Comparison of ENCODE assay signal across 9 cellular contexts in genomic region chr11:64971421-64972233, GRCh38.
DNase-seq lines count a peak whose midpoint lies in the region; ATAC-seq lines count a peak whose summit lies in the region.
"Had no signal": no experiment of that assay in that cellular context is flagged by ENCODE, and none has a peak within 500 bp of the region (broad histone marks: within the 10 kb centered on the region; RNA-seq: fewer than 3 reads in every experiment).

Gene MAJIN, minus strand, starts transcription at chr11:64972108. Its CDS starts 12,703 bp downstream, at chr11:64959405.

- DNase-seq in HPDE6-E6E7 (ENCODE audit: extremely low spot score), result peak; percentile 57
- peak; percentile 85 for DNase-seq in activated T-cell treated with anti-CD3 and anti-CD28 coated beads for 24 hours (ENCODE audit: low read depth)
- DNase-seq in epithelial cell of prostate (ENCODE audit: low read depth, low spot score), result no peak
- DNase-seq in stimulated activated CD8-positive, alpha-beta memory T cell treated with anti-CD3 and anti-CD28 coated beads, Interleukin-4, amount 100 ng/mL, for 1 hour (ENCODE audit: low read depth in 2 of 2, low spot score in 1 of 2), result peak; percentile 50 to 82
- no peak for DNase-seq in DMS 273 treated with DMSO at 0.1 percent for 48 hours (lab: John Stamatoyannopoulos, UW)
- no peak for DNase-seq in NCI-H69 (lab: John Stamatoyannopoulos, UW)

- H3K9me3 ChIP-seq in muscle layer of duodenum (ENCODE audit: control insufficient read depth in 1 of 2, low read length in 2 of 2), result no peaks in the 10 kb centered on the region

- peaks cover 0 to 10% of the 10 kb centered on the region in 2 donors for H3K4me1 ChIP-seq in muscle layer of duodenum (ENCODE audit: control insufficient read depth in 1 of 2, insufficient read depth in 2 of 2, low read length in 2 of 2)

- no peaks in the 10 kb centered on the region for H3K27me3 ChIP-seq in muscle layer of duodenum (ENCODE audit: low read depth, low read length)

- ATAC-seq in GM19467 (IDR thresholded peaks at IDR 0.05; ENCODE audit: unreplicated experiment), result no peak

- peak within 1 kb of the TSS; percentile 98 for H3K27ac ChIP-seq in epithelial cell of prostate
- no peak within 1 kb of the TSS for H3K27ac ChIP-seq in muscle layer of duodenum (ENCODE audit: low read length)
- H3K27ac ChIP-seq: SJSA1 had no signal

- H3K36me3 ChIP-seq in muscle layer of duodenum (ENCODE audit: control insufficient read depth in 1 of 2, insufficient read depth in 2 of 2, low read length in 2 of 2), result no peaks in the 10 kb centered on the region
- H3K36me3 ChIP-seq: SJSA1 had no signal

- peak within 1 kb of the TSS; percentile 43 to 57 for H3K4me3 ChIP-seq in muscle layer of duodenum (ENCODE audit: low read depth in 1 of 2, low read length in 2 of 2)
- H3K4me3 ChIP-seq: SJSA1 had no signal

Comparison
In these comparisons a context has a peak if more than half of its experiments do, and no peak if none do; other contexts are left out.
1. DNase-seq: peak in HPDE6-E6E7 (single experiment), activated T-cell treated with anti-CD3 and anti-CD28 coated beads for 24 hours (single experiment) and stimulated activated CD8-positive, alpha-beta memory T cell treated with anti-CD3 and anti-CD28 coated beads, Interleukin-4, amount 100 ng/mL, for 1 hour (2 of 2); none in epithelial cell of prostate (single experiment), DMS 273 treated with DMSO at 0.1 percent for 48 hours (single experiment) and NCI-H69 (single experiment).